ENCODE assay signal across 8 cellular contexts in genomic region chr17:78923660-78924453, GRCh38. TPM values are rescaled to one million over a fixed set of nuclear protein-coding genes. Genes with fewer than 3 reads are reported as not detected.
A peak's percentile ranks its signal among the peaks of the same experiment; 100 is the strongest.
DNase-seq lines count a peak whose midpoint lies in the region; ATAC-seq and TF ChIP-seq lines count a peak whose summit lies in the region.

No MANE protein-coding gene starts in this region.

- H2AFZ ChIP-seq in H9 (ENCODE audit: low read length) (no peak overlapping the region), hepatocyte (peak overlapping the region; percentile 49)

- peak overlapping the region; percentile 51 for H3K18ac ChIP-seq in H9 (ENCODE audit: insufficient read length, low read depth, low read length)

- H3K4me2 ChIP-seq in H9 (ENCODE audit: insufficient read depth, insufficient read length, low read length) (peak overlapping the region; percentile 71), hepatocyte (peak overlapping the region; percentile 99)

- no peak overlapping the region for H4K5ac ChIP-seq in H9 (ENCODE audit: insufficient read length, low read depth, low read length)

- peaks cover 16% of the 10 kb centered on the region for H3K4me1 ChIP-seq in A673 (ENCODE audit: insufficient read depth, low read length, poor library complexity, severe bottlenecking)
- peaks cover 3% of the 10 kb centered on the region; the same call in 1 of the 2 replicates for H3K4me1 ChIP-seq in H9 (ENCODE audit: insufficient read depth, low read length)
- H3K4me1 ChIP-seq in SJSA1 (replicated peaks): peaks cover 35% of the 10 kb centered on the region
- H3K4me1 ChIP-seq in hepatocyte (ENCODE audit: insufficient read depth): peaks cover 11% of the 10 kb centered on the region

- H3K27ac ChIP-seq in A673 (ENCODE audit: low read depth, low read length, poor library complexity, severe bottlenecking): no peak overlapping the region
- no peak overlapping the region for H3K27ac ChIP-seq in H9 (ENCODE audit: insufficient read length, low read depth, low read length)
- H3K27ac ChIP-seq in SJSA1: peak overlapping the region; percentile 4; the same call in 1 of the 2 replicates
- peak overlapping the region; percentile 85 for H3K27ac ChIP-seq in hepatocyte

- H3K9me3 Mint-ChIP-seq in H9: no peaks in the 10 kb centered on the region
- no peaks in the 10 kb centered on the region for H3K9me3 Mint-ChIP-seq in activated naive CD8-positive, alpha-beta T cell treated with anti-CD3 and anti-CD28 coated beads, Interleukin-2, amount 10 ng/mL, durations not matched to agents 7 days and 5 days

- peaks cover 21% of the 10 kb centered on the region for H3K27me3 Mint-ChIP-seq in H9 (ENCODE audit: low read depth)
- H3K27me3 Mint-ChIP-seq in activated naive CD8-positive, alpha-beta T cell treated with anti-CD3 and anti-CD28 coated beads, Interleukin-2, amount 10 ng/mL, durations not matched to agents 7 days and 5 days: peaks cover 18% of the 10 kb centered on the region

- H3K4me3 ChIP-seq in A673 (ENCODE audit: low read depth, low read length, poor library complexity, severe bottlenecking) (peak overlapping the region; percentile 70), SJSA1 (peak overlapping the region; percentile 48), hepatocyte (peak overlapping the region; percentile 94)

- H3K36me3 Mint-ChIP-seq in H9 (ENCODE audit: insufficient read depth in 1 of 3, low read depth in 3 of 3): peaks cover 0 to 1% (median 0%) of the 10 kb centered on the region in 3 experiments; a peak in 1 of 7 replicates
- H3K36me3 Mint-ChIP-seq in activated naive CD8-positive, alpha-beta T cell treated with anti-CD3 and anti-CD28 coated beads, Interleukin-2, amount 10 ng/mL, durations not matched to agents 7 days and 5 days: no peaks in the 10 kb centered on the region

- no peak overlapping the region for H3T11ph ChIP-seq in H9 (ENCODE audit: low read length)

- H3K27ac Mint-ChIP-seq in H9: peak overlapping the region in 2 of 3 experiments; percentile 53 to 84; a peak in 3 of 7 replicates
- peak overlapping the region; percentile 82 for H3K27ac Mint-ChIP-seq in activated naive CD8-positive, alpha-beta T cell treated with anti-CD3 and anti-CD28 coated beads, Interleukin-2, amount 10 ng/mL, durations not matched to agents 7 days and 5 days

- TF ChIP-seq CTCF in A673 (conservative IDR thresholded peaks at IDR 0.05; ENCODE audit: low read depth, low read length) (no peak), H9 (conservative IDR thresholded peaks at IDR 0.05) (no peak), hepatocyte (IDR thresholded peaks at IDR 0.05; ENCODE audit: poor library complexity) (no peak)

- no peak overlapping the region for H3K4ac ChIP-seq in H9 (ENCODE audit: low read depth, low read length)

- H4K20me1 ChIP-seq in H9 (ENCODE audit: control insufficient read depth, insufficient read depth, insufficient read length) (no peaks in the 10 kb centered on the region), hepatocyte (ENCODE audit: insufficient read depth, poor library complexity, severe bottlenecking) (peaks cover 37% of the 10 kb centered on the region)

- H3K4me3 Mint-ChIP-seq in H9: peak overlapping the region; percentile 71 to 83
- H3K4me3 Mint-ChIP-seq in activated naive CD8-positive, alpha-beta T cell treated with anti-CD3 and anti-CD28 coated beads, Interleukin-2, amount 10 ng/mL, durations not matched to agents 7 days and 5 days: peak overlapping the region; percentile 79

- POLR2A ChIA-PET in A673 (lab: Charles Lee; ENCODE audit: low non-redundant PET): interaction anchor here (0.6 kb wide), 1 partner anchor 86 kb away, joined by 4 read pairs; the partner anchor contains the start of gene CANT1
- POLR2A ChIA-PET in activated naive CD8-positive, alpha-beta T cell treated with anti-CD3 and anti-CD28 coated beads, Interleukin-2, amount 10 ng/mL, durations not matched to agents 7 days and 5 days (lab: Charles Lee): interaction anchor here (1.2 kb wide), 1 partner anchor 35 kb away, joined by 3 read pairs; no protein-coding TSS in a partner anchor

- no peaks in the 10 kb centered on the region; the same call in 1 of the 2 replicates for H3K79me2 ChIP-seq in H9 (ENCODE audit: insufficient read depth, low read length)
- H3K79me2 ChIP-seq in hepatocyte: peaks cover 58% of the 10 kb centered on the region

- H3K36me3 ChIP-seq in A673 (ENCODE audit: insufficient read depth, low read length, poor library complexity, severe bottlenecking): no peaks in the 10 kb centered on the region
- H3K36me3 ChIP-seq in SJSA1: peaks cover 26% of the 10 kb centered on the region
- H3K36me3 ChIP-seq in hepatocyte (replicated peaks; ENCODE audit: insufficient read depth, low read depth): no peaks in the 10 kb centered on the region

- CTCF ChIA-PET in A673 (lab: Charles Lee): interaction anchor here (0.6 to 1.0 kb wide), 2 partner anchors 21 to 136 kb away, joined by 3 read pairs; no protein-coding TSS in a partner anchor

- H2BK15ac ChIP-seq in H9 (ENCODE audit: low read depth, low read length): no peak overlapping the region

- H3K23ac ChIP-seq in H9 (ENCODE audit: insufficient read length, low read depth, low read length): no peak overlapping the region

- peaks cover 10% of the 10 kb centered on the region for H3K23me2 ChIP-seq in H9 (ENCODE audit: insufficient read length, low read depth, low read length, poor library complexity, severe bottlenecking)

- ATAC-seq in activated naive CD8-positive, alpha-beta T cell treated with anti-CD3 and anti-CD28 coated beads, Interleukin-2, amount 10 ng/mL, durations not matched to agents 7 days and 5 days (ENCODE audit: low read depth): peak; percentile 74
- ATAC-seq in sciatic nerve: no peak

- peaks cover 16 to 40% of the 10 kb centered on the region in 2 experiments for H3K4me1 Mint-ChIP-seq in H9
- H3K4me1 Mint-ChIP-seq in activated naive CD8-positive, alpha-beta T cell treated with anti-CD3 and anti-CD28 coated beads, Interleukin-2, amount 10 ng/mL, durations not matched to agents 7 days and 5 days: peaks cover 9% of the 10 kb centered on the region

- BruUV-seq in A673 (replicated peaks; lab: Mats Ljungman, UMichigan): TSS peak; percentile 42

- H3K56ac ChIP-seq in H9 (ENCODE audit: insufficient read length, low read depth, low read length): no peak overlapping the region

- H4K91ac ChIP-seq in H9 (ENCODE audit: insufficient read length, low read depth, low read length): no peak overlapping the region

- no peak overlapping the region for H4K8ac ChIP-seq in H9 (replicated peaks; ENCODE audit: insufficient read length, low read depth, low read length)

- H2BK5ac ChIP-seq in H9 (ENCODE audit: insufficient read length, low read length): no peak overlapping the region

- no CpG with 5 or more reads among the region's 28 CpGs for WGBS in H9 (ENCODE audit: extremely low coverage, insufficient read length, low lambda C conversion rate)
- 13% methylated on average over 27 of the region's 28 CpGs for WGBS in hepatocyte (ENCODE audit: low lambda C conversion rate, missing lambda C conversion rate)

- intact Hi-C loops in A673 (cut with micrococcal nuclease; ENCODE audit: unreplicated experiment): no loop called here
- intact Hi-C loops in sciatic nerve (cut with DNase I): loop anchor here (10.0 kb wide), 1 partner anchor 49 kb away; no protein-coding TSS in a partner anchor

- no peak overlapping the region for H2BK120ac ChIP-seq in H9 (ENCODE audit: low read depth, low read length, poor library complexity, severe bottlenecking)

- no peak overlapping the region for H2AK5ac ChIP-seq in H9 (ENCODE audit: insufficient read length, low read length)

- H3K9me2 ChIP-seq in hepatocyte (replicated peaks; ENCODE audit: insufficient read depth): no peaks in the 10 kb centered on the region

- no peak overlapping the region for H3K9ac ChIP-seq in H9 (ENCODE audit: extremely low read depth, insufficient read length, low read length)

- no peak overlapping the region for H2BK12ac ChIP-seq in H9 (ENCODE audit: insufficient read length, low read depth, low read length)

- H3K9me3 ChIP-seq in A673 (ENCODE audit: low read depth, low read length, poor library complexity, severe bottlenecking): no peaks in the 10 kb centered on the region
- H3K9me3 ChIP-seq in H9 (ENCODE audit: control insufficient read depth, low read depth, low read length): no peaks in the 10 kb centered on the region
- H3K9me3 ChIP-seq in SJSA1 (replicated peaks): no peaks in the 10 kb centered on the region
- no peaks in the 10 kb centered on the region for H3K9me3 ChIP-seq in hepatocyte (ENCODE audit: low read depth)

- H3K14ac ChIP-seq in H9 (ENCODE audit: insufficient read depth, low read length): peak overlapping the region; percentile 72; the same call in 1 of the 2 replicates

- no peaks in the 10 kb centered on the region for H3K27me3 ChIP-seq in A673 (replicated peaks; ENCODE audit: insufficient read depth, low read depth, low read length, poor library complexity)
- H3K27me3 ChIP-seq in H9 (ENCODE audit: insufficient read depth, low read length): no peaks in the 10 kb centered on the region
- no peaks in the 10 kb centered on the region for H3K27me3 ChIP-seq in SJSA1 (replicated peaks)
- H3K27me3 ChIP-seq in hepatocyte: no peaks in the 10 kb centered on the region

- DNase-seq in A673 (ENCODE audit: low spot score) (no peak), H9 (peak; percentile 92), SJSA1 (ENCODE audit: low read depth in 1 of 2, low spot score in 2 of 2) (peak in 1 of 2 experiments; percentile 42), hepatocyte (ENCODE audit: low spot score) (peak; percentile 89), sciatic nerve (ENCODE audit: low spot score) (peak; percentile 87), NCI-H1105 (lab: John Stamatoyannopoulos, UW) (no peak), HuH-7.5 (ENCODE audit: low spot score) (no peak)
- DNase-seq in activated naive CD8-positive, alpha-beta T cell treated with anti-CD3 and anti-CD28 coated beads, Interleukin-2, amount 10 ng/mL, durations not matched to agents 7 days and 5 days: peak; percentile 73

- H2BK20ac ChIP-seq in H9 (ENCODE audit: low read depth, low read length, poor library complexity, severe bottlenecking): no peak overlapping the region

- H3K79me1 ChIP-seq in H9 (ENCODE audit: insufficient read depth, low read depth, low read length, poor library complexity, severe bottlenecking): peaks cover 4% of the 10 kb centered on the region

RNA-seq across cellular contexts. Expression of gene TIMP2, which starts 1.3 kb away (rescaled TPM):
- 60.5 and 75.3 TPM in 2 replicates for total RNA-seq in A673 (2021)
- 29.0 and 30.3 TPM in 2 replicates for total RNA-seq in H9 (2021)
- total RNA-seq in SJSA1 (2014; rRNA removed; shearing (Covaris generic)): 122 and 166 TPM in 2 replicates
- total RNA-seq in activated naive CD8-positive, alpha-beta T cell treated with anti-CD3 and anti-CD28 coated beads, Interleukin-2, amount 10 ng/mL, durations not matched to agents 7 days and 5 days: 1 to 10 TPM; 5.0 to 6.0 TPM
- total RNA-seq in hepatocyte: 54.7 and 63.3 TPM in 2 replicates
- 20.9 and 23.3 TPM in 2 replicates for polyA plus RNA-seq in hepatocyte
- 720 TPM for total RNA-seq in sciatic nerve

RNA-seq across cellular contexts. Expression of gene CEP295NL, which starts 20.9 kb away (rescaled TPM):
- total RNA-seq in A673 (2021): 1.5 TPM in 2 replicates
- total RNA-seq in H9 (2021): 0.42 and 0.66 TPM in 2 replicates
- 0.22 and 0.34 TPM in 2 replicates for total RNA-seq in SJSA1 (2014; rRNA removed; shearing (Covaris generic))
- under 1 TPM in 1 of 2 experiments, not detected in 1; 0.23 TPM for total RNA-seq in activated naive CD8-positive, alpha-beta T cell treated with anti-CD3 and anti-CD28 coated beads, Interleukin-2, amount 10 ng/mL, durations not matched to agents 7 days and 5 days
- total RNA-seq in hepatocyte: 0.44 and 0.97 TPM in 2 replicates
- polyA plus RNA-seq in hepatocyte: 0.17 and 0.91 TPM in 2 replicates
- total RNA-seq in sciatic nerve: 16.7 TPM

RNA-seq across cellular contexts. Expression of gene LGALS3BP, which starts 55.9 kb away (rescaled TPM):
- total RNA-seq in A673 (2021) (295 and 324 TPM in 2 replicates), H9 (2021) (69.8 and 76.4 TPM in 2 replicates), hepatocyte (224 and 305 TPM in 2 replicates), sciatic nerve (147 TPM)
- 485 TPM in 2 replicates for total RNA-seq in SJSA1 (2014; rRNA removed; shearing (Covaris generic))
- 100 to 1,000 TPM; 193 to 222 TPM for total RNA-seq in activated naive CD8-positive, alpha-beta T cell treated with anti-CD3 and anti-CD28 coated beads, Interleukin-2, amount 10 ng/mL, durations not matched to agents 7 days and 5 days
- 787 and 811 TPM in 2 replicates for polyA plus RNA-seq in hepatocyte

Comparison
In these comparisons a context has a peak if more than half of its experiments do, and no peak if none do; other contexts are left out.
1. DNase-seq: peak in H9 (single experiment), activated naive CD8-positive, alpha-beta T cell treated with anti-CD3 and anti-CD28 coated beads, Interleukin-2, amount 10 ng/mL, durations not matched to agents 7 days and 5 days (single experiment), hepatocyte (single experiment) and sciatic nerve (single experiment); none in A673 (single experiment), NCI-H1105 (single experiment) and HuH-7.5 (single experiment).
2. H3K27ac ChIP-seq: peak in SJSA1 (single experiment) and hepatocyte (single experiment); none in A673 (single experiment) and H9 (single experiment).
3. Peak in every context shown above with its lines, with median percentiles within 50 percentile points of each other: H3K4me3 ChIP-seq.